In genomic region chr2:25829377-25829704, GRCh38 we compare ENCODE assay signal across 21 cellular contexts. TPM values are rescaled to one million over a fixed set of nuclear protein-coding genes. Genes with fewer than 3 reads are reported as not detected.
DNase-seq lines count a peak whose midpoint lies in the region; ATAC-seq and TF ChIP-seq lines count a peak whose summit lies in the region.
"Had no signal": no experiment of that assay in that cellular context is flagged by ENCODE, and none has a peak within 500 bp of the region (broad histone marks: within the 10 kb centered on the region; RNA-seq: fewer than 3 reads in every experiment).

No MANE protein-coding gene starts in this region.

- no peaks in the 10 kb centered on the region for H3K27me3 Mint-ChIP-seq in activated CD4-positive, alpha-beta T cell treated with anti-CD3 and anti-CD28 coated beads for 36 hours
- no peaks in the 10 kb centered on the region for H3K27me3 Mint-ChIP-seq in activated T-helper 2 cell treated with anti-CD3 and anti-CD28 coated beads, Interferon-gamma antibody, Interleukin-2, Interleukin-4, amounts not matched to agents 10 μg/mL and 5 μg/mL and 100 μg/mL, durations not matched to agents 14 hours and 24 hours and 36 hours (ENCODE audit: low read depth)
- H3K27me3 Mint-ChIP-seq: B cell had no signal

- H3K4me3 Mint-ChIP-seq in activated CD4-positive, alpha-beta T cell treated with anti-CD3 and anti-CD28 coated beads for 36 hours: no peak overlapping the region
- peak overlapping the region; percentile 50 for H3K4me3 Mint-ChIP-seq in activated T-helper 2 cell treated with anti-CD3 and anti-CD28 coated beads, Interferon-gamma antibody, Interleukin-2, Interleukin-4, amounts not matched to agents 10 μg/mL and 5 μg/mL and 100 μg/mL, durations not matched to agents 14 hours and 24 hours and 36 hours (ENCODE audit: low read depth)
- H3K4me3 Mint-ChIP-seq: B cell had no signal

- H3K36me3 Mint-ChIP-seq in activated CD4-positive, alpha-beta T cell treated with anti-CD3 and anti-CD28 coated beads for 36 hours (ENCODE audit: low read depth): peaks cover 43% of the 10 kb centered on the region
- H3K36me3 Mint-ChIP-seq in activated T-helper 2 cell treated with anti-CD3 and anti-CD28 coated beads, Interferon-gamma antibody, Interleukin-2, Interleukin-4, amounts not matched to agents 10 μg/mL and 5 μg/mL and 100 μg/mL, durations not matched to agents 14 hours and 24 hours and 36 hours (ENCODE audit: low read depth): peaks cover 59% of the 10 kb centered on the region

- H3K4me3 ChIP-seq in fibroblast of mammary gland (ENCODE audit: control insufficient read depth, low read depth, low read length): no peak overlapping the region
- H3K4me3 ChIP-seq: lung, smooth muscle cell, tibial artery had no signal

- peak overlapping the region; percentile 44 for H3K27ac Mint-ChIP-seq in activated CD4-positive, alpha-beta T cell treated with anti-CD3 and anti-CD28 coated beads for 36 hours
- H3K27ac Mint-ChIP-seq in activated T-helper 2 cell treated with anti-CD3 and anti-CD28 coated beads, Interferon-gamma antibody, Interleukin-2, Interleukin-4, amounts not matched to agents 10 μg/mL and 5 μg/mL and 100 μg/mL, durations not matched to agents 14 hours and 24 hours and 36 hours: peak overlapping the region; percentile 67
- H3K27ac Mint-ChIP-seq: B cell had no signal

- intact Hi-C loops in activated CD4-positive, alpha-beta T cell treated with anti-CD3 and anti-CD28 coated beads for 36 hours (cut with DNase I, micrococcal nuclease): no loop called here
- intact Hi-C loops in activated T-helper 2 cell treated with anti-CD3 and anti-CD28 coated beads, Interferon-gamma antibody, Interleukin-2, Interleukin-4, amounts not matched to agents 10 μg/mL and 5 μg/mL and 100 μg/mL, durations not matched to agents 14 hours and 24 hours and 36 hours (cut with micrococcal nuclease): no loop called here

- no peak for ATAC-seq in activated CD4-positive, alpha-beta T cell treated with anti-CD3 and anti-CD28 coated beads for 36 hours
- ATAC-seq in HG03342 (IDR thresholded peaks at IDR 0.05; ENCODE audit: unreplicated experiment): no peak

- CTCF ChIA-PET in activated CD4-positive, alpha-beta T cell treated with anti-CD3 and anti-CD28 coated beads for 36 hours (lab: Charles Lee): interaction anchor here (1.5 kb wide), 1 partner anchor 23 kb away, joined by 4 read pairs; no protein-coding TSS in a partner anchor

- TF ChIP-seq CTCF in fibroblast of mammary gland (conservative IDR thresholded peaks at IDR 0.05; ENCODE audit: control insufficient read depth, insufficient read depth, low read depth, low read length): no peak

- DNase-seq in activated CD4-positive, alpha-beta T cell treated with anti-CD3 and anti-CD28 coated beads for 36 hours: no peak
- DNase-seq in activated CD4-positive, alpha-beta T cell treated with anti-CD3 and anti-CD28 coated beads, Interleukin-2, amount 50 U/mL, for 48 hours: no peak
- DNase-seq in activated T-helper 2 cell treated with anti-CD3 and anti-CD28 coated beads, Interferon-gamma antibody, Interleukin-2, Interleukin-4, amounts not matched to agents 10 μg/mL and 5 μg/mL and 100 μg/mL, durations not matched to agents 14 hours and 24 hours and 36 hours (ENCODE audit: low spot score): no peak
- DNase-seq in fibroblast of mammary gland (ENCODE audit: low read depth): peak; percentile 30
- DNase-seq in renal cortical epithelial cell (ENCODE audit: low read depth): peak; percentile 78
- no peak for DNase-seq in NCI-H1417 treated with DMSO at 0.1 percent for 48 hours (lab: John Stamatoyannopoulos, UW)
- no peak for DNase-seq in HPDE6-E6E7 (ENCODE audit: extremely low spot score)
- DNase-seq: activated CD4-positive, CD25-positive, alpha-beta regulatory T cell treated with anti-CD3 and anti-CD28 coated beads, Interleukin-2, amount 50 U/mL, for 72 hours; amniotic stem cell; COR-L47; foreskin melanocyte; hippocampal formation; NCI-H1092 treated with DMSO at 0.1 percent for 48 hours; NCI-H2029 treated with DMSO at 0.1 percent for 48 hours; SHP77 treated with DMSO at 0.1 percent for 48 hours; stimulated activated naive CD4-positive, alpha-beta T cell; tibial artery had no signal

- POLR2A ChIA-PET in activated CD4-positive, alpha-beta T cell treated with anti-CD3 and anti-CD28 coated beads for 36 hours (lab: Charles Lee): interaction anchor here (1.2 kb wide), 1 partner anchor 12 kb away, joined by 7 read pairs; no protein-coding TSS in a partner anchor

- H3K4me1 Mint-ChIP-seq in activated CD4-positive, alpha-beta T cell treated with anti-CD3 and anti-CD28 coated beads for 36 hours: peaks cover 74% of the 10 kb centered on the region
- peaks cover 63% of the 10 kb centered on the region for H3K4me1 Mint-ChIP-seq in activated T-helper 2 cell treated with anti-CD3 and anti-CD28 coated beads, Interferon-gamma antibody, Interleukin-2, Interleukin-4, amounts not matched to agents 10 μg/mL and 5 μg/mL and 100 μg/mL, durations not matched to agents 14 hours and 24 hours and 36 hours (ENCODE audit: low read depth)

- peaks cover 11% of the 10 kb centered on the region for H3K9me3 Mint-ChIP-seq in activated CD4-positive, alpha-beta T cell treated with anti-CD3 and anti-CD28 coated beads for 36 hours (ENCODE audit: low read depth)
- H3K9me3 Mint-ChIP-seq in activated T-helper 2 cell treated with anti-CD3 and anti-CD28 coated beads, Interferon-gamma antibody, Interleukin-2, Interleukin-4, amounts not matched to agents 10 μg/mL and 5 μg/mL and 100 μg/mL, durations not matched to agents 14 hours and 24 hours and 36 hours: peaks cover 10% of the 10 kb centered on the region

RNA-seq across cellular contexts. Expression of gene ASXL2, which starts 48.9 kb away (rescaled TPM):
- 10 to 100 TPM; 36.8 to 46.4 TPM for total RNA-seq in activated CD4-positive, alpha-beta T cell treated with anti-CD3 and anti-CD28 coated beads for 36 hours
- 76.7 and 80.7 TPM in 2 replicates for total RNA-seq in activated T-helper 2 cell treated with anti-CD3 and anti-CD28 coated beads, Interferon-gamma antibody, Interleukin-2, Interleukin-4, amounts not matched to agents 10 μg/mL and 5 μg/mL and 100 μg/mL, durations not matched to agents 14 hours and 24 hours and 36 hours
- total RNA-seq in renal cortical epithelial cell: 4.7 and 20.1 TPM in 2 replicates

Comparison
In these comparisons a context has a peak if more than half of its experiments do, and no peak if none do; other contexts are left out.
1. DNase-seq: peak in fibroblast of mammary gland (single experiment) and renal cortical epithelial cell (single experiment); none in activated CD4-positive, alpha-beta T cell treated with anti-CD3 and anti-CD28 coated beads for 36 hours (single experiment), activated CD4-positive, alpha-beta T cell treated with anti-CD3 and anti-CD28 coated beads, Interleukin-2, amount 50 U/mL, for 48 hours (0 of 2), activated T-helper 2 cell treated with anti-CD3 and anti-CD28 coated beads, Interferon-gamma antibody, Interleukin-2, Interleukin-4, amounts not matched to agents 10 μg/mL and 5 μg/mL and 100 μg/mL, durations not matched to agents 14 hours and 24 hours and 36 hours (single experiment), NCI-H1417 treated with DMSO at 0.1 percent for 48 hours (single experiment) and HPDE6-E6E7 (single experiment).